Comparison of ENCODE assay signal across 8 cellular contexts in the genomic region with DNA sequence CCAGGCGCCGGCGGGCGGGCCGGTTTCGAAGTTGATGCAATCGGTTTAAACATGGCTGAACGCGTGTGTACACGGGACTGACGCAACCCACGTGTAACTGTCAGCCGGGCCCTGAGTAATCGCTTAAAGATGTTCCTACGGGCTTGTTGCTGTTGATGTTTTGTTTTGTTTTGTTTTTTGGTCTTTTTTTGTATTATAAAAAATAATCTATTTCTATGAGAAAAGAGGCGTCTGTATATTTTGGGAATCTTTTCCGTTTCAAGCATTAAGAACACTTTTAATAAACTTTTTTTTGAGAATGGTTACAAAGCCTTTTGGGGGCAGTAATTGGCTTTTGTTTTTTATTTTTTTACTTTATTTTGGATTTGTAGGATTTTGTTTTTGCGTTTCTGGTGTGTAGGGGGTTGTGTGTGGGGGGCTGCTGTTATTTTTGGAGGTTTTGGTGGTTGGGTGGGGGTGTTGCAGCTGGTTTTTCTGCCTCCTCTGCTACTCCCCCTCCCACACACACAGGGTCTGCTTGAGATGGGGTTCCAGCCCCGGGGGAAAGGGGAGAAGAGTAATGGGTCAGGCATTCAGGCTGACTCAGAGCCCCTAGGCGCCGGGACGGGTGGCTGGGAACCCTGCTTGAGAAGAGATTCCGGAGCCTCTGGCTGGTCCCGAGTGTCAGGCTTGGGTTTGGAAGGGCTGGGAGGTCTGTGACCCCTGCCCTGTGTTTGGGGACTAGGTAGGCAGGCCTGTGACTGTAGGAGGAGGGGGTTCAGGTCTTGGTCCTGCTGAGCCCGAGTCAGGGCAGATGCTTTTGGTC. TPM values are rescaled to one million over a fixed set of nuclear protein-coding genes. Genes with fewer than 3 reads are reported as not detected.
DNase-seq lines count a peak whose midpoint lies in the region; ATAC-seq and TF ChIP-seq lines count a peak whose summit lies in the region.

No MANE protein-coding gene starts in this region.

- no peaks in the 10 kb centered on the region for H3K27me3 Mint-ChIP-seq in T-helper 1 cell treated with Interleukin-12 subunit alpha and Interleukin-12 subunit beta and Interleukin-4 antibody, amounts not matched to agents 30 μg/mL and 1 μg/mL, for 36 hours (ENCODE audit: low read depth)

- H3K9me3 Mint-ChIP-seq in T-helper 1 cell treated with Interleukin-12 subunit alpha and Interleukin-12 subunit beta and Interleukin-4 antibody, amounts not matched to agents 30 μg/mL and 1 μg/mL, for 36 hours = no peaks in the 10 kb centered on the region

- peak overlapping the region; percentile 96 for H3K4me3 Mint-ChIP-seq in T-helper 1 cell treated with Interleukin-12 subunit alpha and Interleukin-12 subunit beta and Interleukin-4 antibody, amounts not matched to agents 30 μg/mL and 1 μg/mL, for 36 hours

- peaks cover 0 to 35% of the 10 kb centered on the region in 2 donors for H3K4me1 ChIP-seq in right atrium auricular region

- H3K4me3 ChIP-seq in right atrium auricular region = peak overlapping the region; percentile 80 to 92

- H3K27ac ChIP-seq in right atrium auricular region = peak overlapping the region; percentile 99 to 100

- no peaks in the 10 kb centered on the region for H3K9me3 ChIP-seq in right atrium auricular region

- no peaks in the 10 kb centered on the region for H3K27me3 ChIP-seq in right atrium auricular region

- no peak for TF ChIP-seq CTCF in right atrium auricular region (IDR thresholded peaks at IDR 0.05)

- H3K27ac Mint-ChIP-seq in T-helper 1 cell treated with Interleukin-12 subunit alpha and Interleukin-12 subunit beta and Interleukin-4 antibody, amounts not matched to agents 30 μg/mL and 1 μg/mL, for 36 hours = peak overlapping the region; percentile 98

- peaks cover 36% of the 10 kb centered on the region for H3K4me1 Mint-ChIP-seq in T-helper 1 cell treated with Interleukin-12 subunit alpha and Interleukin-12 subunit beta and Interleukin-4 antibody, amounts not matched to agents 30 μg/mL and 1 μg/mL, for 36 hours (ENCODE audit: low read depth)

- H3K36me3 Mint-ChIP-seq in T-helper 1 cell treated with Interleukin-12 subunit alpha and Interleukin-12 subunit beta and Interleukin-4 antibody, amounts not matched to agents 30 μg/mL and 1 μg/mL, for 36 hours (ENCODE audit: low read depth) = peaks cover 21% of the 10 kb centered on the region

- DNase-seq in AG08396 (ENCODE audit: low spot score) (peak; percentile 86), GM19240 (ENCODE audit: insufficient read length, low spot score) (peak; percentile 84), NCI-H1105 (lab: John Stamatoyannopoulos, UW) (peak; percentile 60), amniotic stem cell (lab: John Stamatoyannopoulos, UW) (peak; percentile 73), right atrium auricular region (ENCODE audit: low spot score) (peak; percentile 91), retina (peak; percentile 61)

- no peak for ATAC-seq in GM18519 (IDR thresholded peaks at IDR 0.05; ENCODE audit: low FRiP score, unreplicated experiment)

- peaks cover 26% of the 10 kb centered on the region for H3K36me3 ChIP-seq in right atrium auricular region

RNA-seq across cellular contexts. Expression of a gene that starts 1.9 kb away (rescaled TPM):
- total RNA-seq in right atrium auricular region = 100 to 1,000 TPM in 1 of 2 donors, 10 to 100 TPM in 1; 61.3 to 102 TPM

RNA-seq across cellular contexts. Expression of a gene that starts 39.0 kb away (rescaled TPM):
- total RNA-seq in right atrium auricular region = 10 to 100 TPM; 26.1 to 30.7 TPM
